8 cellular contexts compared by ENCODE assay signal in the genomic region with DNA sequence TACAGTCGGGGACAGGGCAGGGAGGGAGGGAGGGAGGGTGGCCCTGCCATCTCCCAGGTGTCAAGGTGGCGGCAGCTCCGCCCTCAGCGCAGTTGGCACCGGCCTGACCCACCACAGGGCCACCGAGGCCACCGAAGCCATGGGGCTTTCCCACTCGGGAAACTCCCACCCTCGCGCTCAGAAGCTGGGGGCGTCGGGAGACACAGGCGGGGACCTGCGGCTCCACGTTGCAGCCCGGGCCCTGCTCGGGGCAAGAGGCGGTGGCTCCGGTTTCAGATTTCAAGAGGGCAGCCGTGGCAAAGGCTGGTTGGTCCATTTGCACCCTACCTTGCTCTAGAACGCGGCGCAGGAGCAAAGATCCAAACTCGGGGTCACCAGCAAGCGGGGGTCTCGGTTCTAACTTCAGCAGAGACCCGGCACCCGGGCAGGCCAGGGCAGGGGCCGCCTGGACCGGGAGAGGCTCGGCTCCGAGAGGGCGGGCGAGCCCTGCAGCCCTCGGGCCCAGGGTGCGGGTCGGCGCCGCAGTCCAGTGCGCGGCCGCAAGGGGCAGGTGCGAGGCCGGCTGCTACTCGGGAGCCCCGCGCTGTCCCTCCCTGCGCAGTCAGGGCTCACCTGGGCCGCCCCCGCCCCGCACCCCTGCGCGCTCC. TPM values are rescaled to one million over a fixed set of nuclear protein-coding genes. Genes with fewer than 3 reads are reported as not detected.
DNase-seq lines count a peak whose midpoint lies in the region; ATAC-seq and TF ChIP-seq lines count a peak whose summit lies in the region.

No MANE protein-coding gene starts in this region.

- TF ChIP-seq EP300 in tibial nerve (IDR thresholded peaks at IDR 0.05) = no peak

- TF ChIP-seq CTCF in activated CD8-positive, alpha-beta T cell treated with anti-CD3 and anti-CD28 coated beads for 36 hours (IDR thresholded peaks at IDR 0.05) = peak; percentile 53
- TF ChIP-seq CTCF in tibial nerve (IDR thresholded peaks at IDR 0.05) = peak; percentile 43 to 67 (median 64)

- no peaks in the 10 kb centered on the region for H3K36me3 Mint-ChIP-seq in activated CD8-positive, alpha-beta T cell treated with anti-CD3 and anti-CD28 coated beads for 36 hours (ENCODE audit: low read depth)
- H3K36me3 Mint-ChIP-seq in naive thymus-derived CD8-positive, alpha-beta T cell = no peaks in the 10 kb centered on the region

- POLR2A ChIA-PET in activated CD8-positive, alpha-beta T cell treated with anti-CD3 and anti-CD28 coated beads for 36 hours (lab: Charles Lee) = interaction anchor here (0.6 to 1.5 kb wide), 5 partner anchors 12 to 387 kb away, joined by 3 to 4 read pairs (median 3); no protein-coding TSS in a partner anchor
- POLR2A ChIA-PET in naive thymus-derived CD8-positive, alpha-beta T cell (lab: Charles Lee) = interaction anchor here (0.6 to 1.2 kb wide), 5 partner anchors 26 to 324 kb away, joined by 3 to 4 read pairs (median 3); a partner anchor contains a TSS

- no peak for TF ChIP-seq POLR2A in tibial nerve (IDR thresholded peaks at IDR 0.05)

- no peaks in the 10 kb centered on the region for H3K9me3 ChIP-seq in tibial nerve

- peak overlapping the region; percentile 38 for H3K27ac Mint-ChIP-seq in activated CD8-positive, alpha-beta T cell treated with anti-CD3 and anti-CD28 coated beads for 36 hours
- H3K27ac Mint-ChIP-seq in naive thymus-derived CD8-positive, alpha-beta T cell = peak overlapping the region in 8 of 10 donors; percentile 66 to 93 (median 78)

- H3K4me1 ChIP-seq in tibial nerve = peaks cover 0 to 39% (median 22%) of the 10 kb centered on the region in 4 donors

- H3K4me3 Mint-ChIP-seq in activated CD8-positive, alpha-beta T cell treated with anti-CD3 and anti-CD28 coated beads for 36 hours = peak overlapping the region; percentile 62
- H3K4me3 Mint-ChIP-seq in naive thymus-derived CD8-positive, alpha-beta T cell = peak overlapping the region; percentile 68 to 89 (median 82)

- DNase-seq in NCI-H1417 (lab: John Stamatoyannopoulos, UW) (peak; percentile 72 to 81 (median 78)), NCI-H1417 treated with DMSO at 0.1 percent for 48 hours (lab: John Stamatoyannopoulos, UW) (no peak), NCI-H2171 (lab: John Stamatoyannopoulos, UW) (peak; percentile 64), epidermal melanocyte (ENCODE audit: insufficient read length, low spot score) (peak; percentile 71), tibial nerve (ENCODE audit: low spot score in 2 of 2) (no peak)
- DNase-seq in activated CD8-positive, alpha-beta T cell treated with anti-CD3 and anti-CD28 coated beads for 36 hours = peak; percentile 64
- peak in 8 of 10 donors; percentile 36 to 74 (median 52) for DNase-seq in naive thymus-derived CD8-positive, alpha-beta T cell

- intact Hi-C loops in activated CD8-positive, alpha-beta T cell treated with anti-CD3 and anti-CD28 coated beads for 36 hours (cut with micrococcal nuclease) = no loop called here

- no peaks in the 10 kb centered on the region for H3K36me3 ChIP-seq in tibial nerve

- H3K27me3 ChIP-seq in tibial nerve = no peaks in the 10 kb centered on the region

- WGBS in tibial nerve, 2 donors = 4 to 7% methylated on average over 23 of the region's 53 CpGs

- H3K4me3 ChIP-seq in tibial nerve = peak overlapping the region; percentile 68 to 92 (median 82)

- H3K27ac ChIP-seq in tibial nerve = peak overlapping the region; percentile 71 to 93 (median 92)

- peak; percentile 67 for ATAC-seq in HG02642 (IDR thresholded peaks at IDR 0.05; ENCODE audit: poor library complexity, unreplicated experiment)
- ATAC-seq in activated CD8-positive, alpha-beta T cell treated with anti-CD3 and anti-CD28 coated beads for 36 hours = peak; percentile 68
- ATAC-seq in naive thymus-derived CD8-positive, alpha-beta T cell = peak; percentile 70 to 80

- H3K4me1 Mint-ChIP-seq in activated CD8-positive, alpha-beta T cell treated with anti-CD3 and anti-CD28 coated beads for 36 hours (ENCODE audit: low read depth) = peaks cover 22% of the 10 kb centered on the region
- H3K4me1 Mint-ChIP-seq in naive thymus-derived CD8-positive, alpha-beta T cell = peaks cover 17 to 31% (median 26%) of the 10 kb centered on the region in 4 donors

- H3K27me3 Mint-ChIP-seq in activated CD8-positive, alpha-beta T cell treated with anti-CD3 and anti-CD28 coated beads for 36 hours = peaks cover 3% of the 10 kb centered on the region
- H3K27me3 Mint-ChIP-seq in naive thymus-derived CD8-positive, alpha-beta T cell = no peaks in the 10 kb centered on the region

- no peaks in the 10 kb centered on the region for H3K9me3 Mint-ChIP-seq in activated CD8-positive, alpha-beta T cell treated with anti-CD3 and anti-CD28 coated beads for 36 hours
- H3K9me3 Mint-ChIP-seq in naive thymus-derived CD8-positive, alpha-beta T cell = no peaks in the 10 kb centered on the region

- CTCF ChIA-PET in activated CD8-positive, alpha-beta T cell treated with anti-CD3 and anti-CD28 coated beads for 36 hours (lab: Charles Lee) = interaction anchor here (1.2 to 6.5 kb wide), 6 partner anchors 10 to 39 kb away, joined by 4 to 58 read pairs (median 9); a partner anchor contains a TSS

RNA-seq across cellular contexts. Expression of a gene that starts 0.4 kb away (rescaled TPM):
- 1 to 10 TPM; 1.5 to 2.2 TPM for total RNA-seq in activated CD8-positive, alpha-beta T cell treated with anti-CD3 and anti-CD28 coated beads for 36 hours
- total RNA-seq in naive thymus-derived CD8-positive, alpha-beta T cell = 1 to 10 TPM; 6.0 to 6.3 TPM
- polyA plus RNA-seq in naive thymus-derived CD8-positive, alpha-beta T cell = 10 to 100 TPM in 1 of 3 donors, 1 to 10 TPM in 2; 1.2 to 10.3 (median 3.0) TPM
- 10 to 100 TPM; 21.4 to 52.5 (median 35.0) TPM for total RNA-seq in tibial nerve

RNA-seq across cellular contexts. Expression of a gene that starts 31.2 kb away (rescaled TPM):
- total RNA-seq in activated CD8-positive, alpha-beta T cell treated with anti-CD3 and anti-CD28 coated beads for 36 hours = under 1 TPM; 0.36 to 0.51 TPM
- total RNA-seq in naive thymus-derived CD8-positive, alpha-beta T cell = 1 to 10 TPM; 1.2 to 1.9 TPM
- under 1 TPM in 1 of 3 donors, not detected in 2; 0.15 TPM for polyA plus RNA-seq in naive thymus-derived CD8-positive, alpha-beta T cell
- total RNA-seq in tibial nerve = 10 to 100 TPM in 2 of 4 donors, 1 to 10 TPM in 2; 7.5 to 35.3 (median 14.1) TPM

Comparison
In these comparisons a context has a peak if more than half of its experiments do, and no peak if none do; other contexts are left out.
1. DNase-seq: peak in NCI-H1417 (3 of 3), NCI-H2171 (single experiment), activated CD8-positive, alpha-beta T cell treated with anti-CD3 and anti-CD28 coated beads for 36 hours (single experiment), epidermal melanocyte (single experiment) and naive thymus-derived CD8-positive, alpha-beta T cell (8 of 10); none in NCI-H1417 treated with DMSO at 0.1 percent for 48 hours (single experiment) and tibial nerve (0 of 2).
2. Peak in every context shown above with its lines, with median percentiles within 50 percentile points of each other: ATAC-seq.